11 cellular contexts compared by ENCODE assay signal in genomic region chr20:62675156-62675871, GRCh38. TPM values are rescaled to one million over a fixed set of nuclear protein-coding genes. Genes with fewer than 3 reads are reported as not detected.
A peak's percentile ranks its signal among the peaks of the same experiment; 100 is the strongest.
DNase-seq lines count a peak whose midpoint lies in the region; ATAC-seq and TF ChIP-seq lines count a peak whose summit lies in the region.
"Had no signal": no experiment of that assay in that cellular context is flagged by ENCODE, and none has a peak within 500 bp of the region (broad histone marks: within the 10 kb centered on the region; RNA-seq: fewer than 3 reads in every experiment).

No MANE protein-coding gene starts in this region.

- TF ChIP-seq POLR2A in HCT116 (IDR thresholded peaks at IDR 0.05; ENCODE audit: borderline replicate concordance, extremely low read depth, insufficient read depth, insufficient read length) = no peak

- H3K36me3 ChIP-seq in HCT116 (ENCODE audit: control insufficient read depth in 1 of 2, insufficient read depth in 2 of 2, low read length in 2 of 2) (0 out of 4 replicates have a peak, but pooled peaks cover 0 to 2% of the 10 kb centered on the region in 2 experiments), skeletal muscle satellite cell (ENCODE audit: insufficient read depth, low read length) (no peaks in the 10 kb centered on the region), OCI-LY7 (ENCODE audit: insufficient read depth, low read length) (peaks cover 20% of the 10 kb centered on the region; the same call in 1 of the 2 replicates)

- peaks cover 79% of the 10 kb centered on the region for H3K4me1 Mint-ChIP-seq in dendritic cell treated with granulocyte-macrophage colony-stimulating factor and Interleukin-4, amounts not matched to agents 40 ng/mL and 50 ng/mL, for 4 days (ENCODE audit: low read depth)

- H3K27me3 Mint-ChIP-seq in dendritic cell treated with granulocyte-macrophage colony-stimulating factor and Interleukin-4, amounts not matched to agents 40 ng/mL and 50 ng/mL, for 4 days = peaks cover 29% of the 10 kb centered on the region

- POLR2A ChIA-PET in HCT116 (lab: Charles Lee) (no interaction called here), OCI-LY7 (lab: Charles Lee) (no interaction called here)

- H3K27me3 ChIP-seq in HCT116 (ENCODE audit: insufficient read depth, low read length) = no peaks in the 10 kb centered on the region
- H3K27me3 ChIP-seq in skeletal muscle satellite cell (ENCODE audit: control insufficient read depth, insufficient read depth, low read length) = peaks cover 45% of the 10 kb centered on the region

- peaks cover 4% of the 10 kb centered on the region for H3K9me3 Mint-ChIP-seq in dendritic cell treated with granulocyte-macrophage colony-stimulating factor and Interleukin-4, amounts not matched to agents 40 ng/mL and 50 ng/mL, for 4 days
- H3K9me3 Mint-ChIP-seq: activated T-cell treated with anti-CD3 and anti-CD28 coated beads, Interleukin-2, amount 50 U/mL, for 4 hours had no signal

- H3K9ac ChIP-seq in HCT116 (ENCODE audit: low read length) (no peak overlapping the region), skeletal muscle satellite cell (ENCODE audit: low read depth, low read length) (no peak overlapping the region)

- peak overlapping the region; percentile 72 for H3K27ac Mint-ChIP-seq in dendritic cell treated with granulocyte-macrophage colony-stimulating factor and Interleukin-4, amounts not matched to agents 40 ng/mL and 50 ng/mL, for 4 days

- H3K4me3 ChIP-seq in HCT116 (replicated peaks in 1 of 2; ENCODE audit: low read depth in 1 of 2, low read length in 2 of 2) (no peak overlapping the region), skeletal muscle satellite cell (ENCODE audit: low read length) (no peak overlapping the region), OCI-LY7 (ENCODE audit: low read depth, low read length, poor library complexity, severe bottlenecking) (no peak overlapping the region)
- H3K4me3 ChIP-seq: dorsolateral prefrontal cortex had no signal

- H3K27ac ChIP-seq in HCT116 (ENCODE audit: low read depth, low read length) = peak overlapping the region; percentile 35; the same call in 1 of the 2 replicates
- H3K27ac ChIP-seq in OCI-LY7 (ENCODE audit: low read depth, low read length, poor library complexity, severe bottlenecking) = no peak overlapping the region
- H3K27ac ChIP-seq: dorsolateral prefrontal cortex had no signal

- intact Hi-C loops in HCT116 (cut with micrococcal nuclease) = no loop called here
- intact Hi-C loops in dendritic cell treated with granulocyte-macrophage colony-stimulating factor and Interleukin-4, amounts not matched to agents 40 ng/mL and 50 ng/mL, for 4 days (cut with micrococcal nuclease) = no loop called here
- intact Hi-C loops in OCI-LY7 (cut with micrococcal nuclease; ENCODE audit: unreplicated experiment) = no loop called here

- H3K9me3 ChIP-seq in HCT116 (ENCODE audit: control insufficient read depth in 1 of 2, insufficient read depth in 1 of 2, low read depth in 1 of 2, low read length in 2 of 2) (peaks cover 0 to 2% of the 10 kb centered on the region in 2 experiments; a peak in 1 of 4 replicates), skeletal muscle satellite cell (replicated peaks; ENCODE audit: low read length) (no peaks in the 10 kb centered on the region), OCI-LY7 (ENCODE audit: low read length) (no peaks in the 10 kb centered on the region)

- H3K79me2 ChIP-seq in HCT116 (ENCODE audit: insufficient read depth, low read length) (no peaks in the 10 kb centered on the region), OCI-LY7 (ENCODE audit: insufficient read depth, low read depth, low read length) (no peaks in the 10 kb centered on the region)

- no peaks in the 10 kb centered on the region for H4K20me1 ChIP-seq in HCT116 (ENCODE audit: insufficient read depth)
- H4K20me1 ChIP-seq in OCI-LY7 (ENCODE audit: insufficient read depth, low read length) = no peaks in the 10 kb centered on the region

- H2AFZ ChIP-seq in HCT116 (ENCODE audit: low read depth, low read length, poor library complexity, severe bottlenecking) = no peak overlapping the region
- no peak overlapping the region for H2AFZ ChIP-seq in OCI-LY7 (ENCODE audit: low read length)

- RAD21 ChIA-PET in HCT116 (lab: Charles Lee; ENCODE audit: low non-redundant PET in 1 of 2, low total read pairs in 2 of 2, uncharacterized antibody in 2 of 2, unreplicated experiment in 2 of 2) = no interaction called here

- CTCF ChIA-PET in HCT116 (lab: Charles Lee) = no interaction called here
- CTCF ChIA-PET in OCI-LY7 (lab: Charles Lee; ENCODE audit: unreplicated experiment) = no interaction called here

- no peak overlapping the region for H3K4me2 ChIP-seq in HCT116 (ENCODE audit: low read length)
- H3K4me2 ChIP-seq in skeletal muscle satellite cell (ENCODE audit: low read length) = peak overlapping the region; percentile 61
- no peak overlapping the region for H3K4me2 ChIP-seq in OCI-LY7 (ENCODE audit: low read length)

- H3K9me2 ChIP-seq in HCT116 (ENCODE audit: insufficient read depth) (no peaks in the 10 kb centered on the region), OCI-LY7 (ENCODE audit: insufficient read depth, low read length) (no peaks in the 10 kb centered on the region)

- ATAC-seq in HCT116 (no peak), GM21515 (IDR thresholded peaks at IDR 0.05; ENCODE audit: unreplicated experiment) (no peak)
- ATAC-seq: activated T-cell treated with anti-CD3 and anti-CD28 coated beads, Interleukin-2, amount 50 U/mL, for 4 hours had no signal

- BruUV-seq in HCT116 (replicated peaks; lab: Mats Ljungman, UMichigan) = no TSS peak
- BruUV-seq in OCI-LY7 (replicated peaks; lab: Mats Ljungman, UMichigan) = no TSS peak

- no peak overlapping the region for H3K4me3 Mint-ChIP-seq in dendritic cell treated with granulocyte-macrophage colony-stimulating factor and Interleukin-4, amounts not matched to agents 40 ng/mL and 50 ng/mL, for 4 days
- H3K4me3 Mint-ChIP-seq: activated T-cell treated with anti-CD3 and anti-CD28 coated beads, Interleukin-2, amount 50 U/mL, for 4 hours had no signal

- no peaks in the 10 kb centered on the region for H3K36me3 Mint-ChIP-seq in dendritic cell treated with granulocyte-macrophage colony-stimulating factor and Interleukin-4, amounts not matched to agents 40 ng/mL and 50 ng/mL, for 4 days (ENCODE audit: low read depth)

- no peak for TF ChIP-seq CTCF in HCT116 (IDR thresholded peaks at IDR 0.05 in 2 of 3, conservative IDR thresholded peaks at IDR 0.05 in 1 of 3; ENCODE audit: borderline replicate concordance in 1 of 3, insufficient read depth in 1 of 3, low read depth in 2 of 3, low read length in 2 of 3)
- no peak for TF ChIP-seq CTCF in OCI-LY7 (conservative IDR thresholded peaks at IDR 0.05; ENCODE audit: low read length)

- no peak for DNase-seq in HCT116 (ENCODE audit: low read depth, low spot score)
- peak; percentile 86 for DNase-seq in NOMO-1 treated with DMSO at 0.1 percent for 48 hours (lab: John Stamatoyannopoulos, UW; ENCODE audit: unreplicated experiment)
- no peak for DNase-seq in OCI-LY7 (ENCODE audit: low spot score)
- DNase-seq in UCSD-AML1 (lab: John Stamatoyannopoulos, UW; ENCODE audit: unreplicated experiment) = no peak
- DNase-seq: activated CD4-positive, alpha-beta T cell treated with anti-CD3 and anti-CD28 coated beads for 1 hour; activated T-cell treated with anti-CD3 and anti-CD28 coated beads, Interleukin-2, amount 50 U/mL, for 4 hours; anterior cingulate cortex; dorsolateral prefrontal cortex had no signal

- no peak for TF ChIP-seq RAD21 in HCT116 (IDR thresholded peaks at IDR 0.05; ENCODE audit: low read depth)

- peaks cover 0 to 10% of the 10 kb centered on the region in 2 experiments; a peak in 1 of 4 replicates for H3K4me1 ChIP-seq in HCT116 (ENCODE audit: control insufficient read depth in 1 of 2, insufficient read depth in 2 of 2, low read length in 2 of 2)
- H3K4me1 ChIP-seq in skeletal muscle satellite cell (ENCODE audit: control insufficient read depth, insufficient read depth, low read length) = peaks cover 11% of the 10 kb centered on the region
- no peaks in the 10 kb centered on the region for H3K4me1 ChIP-seq in OCI-LY7 (ENCODE audit: insufficient read depth, low read length, poor library complexity, severe bottlenecking)

TF ChIP-seq in HCT116, 20 proteins besides CTCF, POLR2A, EP300 and RAD21 (continues in another document):
- TF ChIP-seq SP1 (IDR thresholded peaks at IDR 0.05; ENCODE audit: low read depth) (no peak), YY1 (IDR thresholded peaks at IDR 0.05; ENCODE audit: extremely low read depth, insufficient replicate concordance, low read depth, low read length) (no peak), REST (IDR thresholded peaks at IDR 0.05; ENCODE audit: low read depth) (no peak)

RNA-seq across cellular contexts. Expression of gene SLCO4A1, which starts 33.0 kb away (rescaled TPM):
- total RNA-seq in HCT116 (2021; ENCODE audit: unreplicated experiment) (107 TPM), OCI-LY7 (2022) (30.4 and 34.3 TPM in 2 replicates)
- 119 and 125 TPM in 2 replicates for polyA plus RNA-seq in HCT116 (2012)
- 1.5 and 2.0 TPM in 2 replicates for total RNA-seq in skeletal muscle satellite cell (2012; rRNA removed)
- 34.4 and 52.4 TPM in 2 replicates for total RNA-seq in OCI-LY7 (2014; rRNA removed; shearing (Covaris generic))

RNA-seq across cellular contexts. Expression of gene NTSR1, which starts 33.3 kb away (rescaled TPM):
- total RNA-seq in HCT116 (2021; ENCODE audit: unreplicated experiment) = 187 TPM
- polyA plus RNA-seq in HCT116 (2012) = 139 and 172 TPM in 2 replicates
- 0.22 and 0.25 TPM in 2 replicates for total RNA-seq in skeletal muscle satellite cell (2012; rRNA removed)
- not detected in 2 replicates for total RNA-seq in OCI-LY7 (2014; rRNA removed; shearing (Covaris generic))
- not detected in 2 replicates for total RNA-seq in OCI-LY7 (2022)

Comparison
In these comparisons a context has a peak if more than half of its experiments do, and no peak if none do; other contexts are left out.
1. RNA of gene NTSR1, which starts 33.3 kb away (total RNA-seq): 187 TPM in HCT116 (single experiment); not detected in OCI-LY7; every median in the first group is over 100 times any median in the second.